In the genomic region with DNA sequence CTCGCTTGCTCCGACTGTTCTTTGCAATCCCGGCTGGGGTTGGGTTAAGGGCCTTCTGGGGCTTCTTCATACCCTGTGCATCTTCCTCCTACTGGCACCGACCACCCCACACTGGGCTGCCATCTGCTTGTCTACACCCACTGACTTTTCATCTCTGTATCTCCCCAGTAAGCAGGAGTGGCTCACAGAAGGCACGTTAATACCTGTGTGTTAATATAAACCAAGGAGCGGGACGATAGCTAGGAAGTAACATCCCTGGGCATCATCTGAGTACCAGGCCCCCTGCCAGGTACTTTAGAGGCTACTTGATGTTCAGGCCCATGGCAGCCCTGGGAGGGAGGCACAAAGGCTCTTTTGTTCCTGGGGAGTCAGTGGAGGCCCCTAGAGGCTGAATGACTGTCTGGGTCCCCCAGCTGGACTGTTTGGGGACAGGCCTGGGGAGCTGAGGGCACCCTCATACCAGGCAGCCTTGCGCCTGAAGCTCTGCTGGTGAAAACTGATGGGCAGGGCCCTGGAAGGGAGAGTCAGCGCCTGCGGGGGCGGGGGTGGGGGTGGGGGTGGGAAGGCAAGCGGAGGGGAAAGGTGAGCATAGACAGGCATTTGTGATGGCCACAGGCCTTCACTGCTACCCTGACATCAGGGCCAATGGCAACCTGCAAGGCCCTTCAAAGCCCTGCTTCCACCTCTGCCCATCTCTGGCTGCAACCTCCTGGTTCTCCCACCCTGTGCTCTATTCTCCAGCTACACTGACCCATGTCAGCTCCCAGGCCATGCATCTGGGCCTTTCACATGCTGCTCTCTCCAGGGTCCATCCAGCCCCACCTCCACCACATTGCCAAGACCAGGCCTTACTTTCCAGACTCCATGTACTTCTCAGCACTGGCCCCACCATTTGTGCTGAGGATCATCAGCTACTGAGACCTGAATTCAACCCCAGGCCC, we compare ENCODE assay signal across 8 cellular contexts. TPM values are rescaled to one million over a fixed set of nuclear protein-coding genes. Genes with fewer than 3 reads are reported as not detected.
DNase-seq lines count a peak whose midpoint lies in the region; ATAC-seq lines count a peak whose summit lies in the region.

No MANE protein-coding gene starts in this region.

- no peaks in the 10 kb centered on the region for H3K36me3 ChIP-seq in H7 (replicated peaks; ENCODE audit: control insufficient read depth, insufficient read depth, low read length)

- H3K27me3 ChIP-seq in H7 (ENCODE audit: control insufficient read depth, insufficient read depth, low read length) = no peaks in the 10 kb centered on the region

- DNase-seq in Ammon's horn (ENCODE audit: low spot score) = peak; percentile 53
- DNase-seq in H7 = peak; percentile 63
- DNase-seq in stimulated activated naive B cell treated with anti-CD40 and anti-IgM and Interleukin-4, amounts not matched to agents 10 μg/mL and 1 μg/mL and 100 μg/mL, for 72 hours = no peak
- no peak for DNase-seq in SKM-1 (lab: John Stamatoyannopoulos, UW; ENCODE audit: unreplicated experiment)
- no peak for DNase-seq in AG08395 (ENCODE audit: low spot score)
- DNase-seq in H4 (ENCODE audit: low spot score) = no peak

- H3K9me3 ChIP-seq in iPS-18c (ENCODE audit: control insufficient read depth, insufficient read depth, low read length) = no peaks in the 10 kb centered on the region

- peaks cover 6% of the 10 kb centered on the region for H3K4me1 Mint-ChIP-seq in activated T-helper 17 cell treated with anti-CD3 and anti-CD28 coated beads, Interleukin-2, amount 50 U/mL, for 72 hours
- H3K4me1 Mint-ChIP-seq in stimulated activated naive B cell treated with anti-CD40 and anti-IgM and Interleukin-4, amounts not matched to agents 10 μg/mL and 1 μg/mL and 100 μg/mL, for 72 hours = peaks cover 10 to 20% of the 10 kb centered on the region in 2 donors

- ATAC-seq in activated T-helper 17 cell treated with anti-CD3 and anti-CD28 coated beads, Interleukin-2, amount 50 U/mL, for 72 hours (replicated peaks) = no peak
- peak; percentile 22 to 24 for ATAC-seq in stimulated activated naive B cell treated with anti-CD40 and anti-IgM and Interleukin-4, amounts not matched to agents 10 μg/mL and 1 μg/mL and 100 μg/mL, for 72 hours (replicated peaks)

- no peaks in the 10 kb centered on the region for H3K9me3 Mint-ChIP-seq in activated T-helper 17 cell treated with anti-CD3 and anti-CD28 coated beads, Interleukin-2, amount 50 U/mL, for 72 hours
- no peaks in the 10 kb centered on the region for H3K9me3 Mint-ChIP-seq in stimulated activated naive B cell treated with anti-CD40 and anti-IgM and Interleukin-4, amounts not matched to agents 10 μg/mL and 1 μg/mL and 100 μg/mL, for 72 hours

- H3K27me3 Mint-ChIP-seq in activated T-helper 17 cell treated with anti-CD3 and anti-CD28 coated beads, Interleukin-2, amount 50 U/mL, for 72 hours = no peaks in the 10 kb centered on the region
- H3K27me3 Mint-ChIP-seq in stimulated activated naive B cell treated with anti-CD40 and anti-IgM and Interleukin-4, amounts not matched to agents 10 μg/mL and 1 μg/mL and 100 μg/mL, for 72 hours = no peaks in the 10 kb centered on the region

- H3K4me3 ChIP-seq in H7 (ENCODE audit: insufficient read depth, low read depth, low read length) = no peak overlapping the region; the same call in 1 of the 2 replicates
- peak overlapping the region; percentile 20; the same call in 1 of the 2 replicates for H3K4me3 ChIP-seq in iPS-18c (ENCODE audit: insufficient read depth, low read depth, low read length)

- peak overlapping the region; percentile 89 for H3K4me3 Mint-ChIP-seq in activated T-helper 17 cell treated with anti-CD3 and anti-CD28 coated beads, Interleukin-2, amount 50 U/mL, for 72 hours
- peak overlapping the region; percentile 81 to 84 for H3K4me3 Mint-ChIP-seq in stimulated activated naive B cell treated with anti-CD40 and anti-IgM and Interleukin-4, amounts not matched to agents 10 μg/mL and 1 μg/mL and 100 μg/mL, for 72 hours

- peak overlapping the region; percentile 97 for H3K27ac Mint-ChIP-seq in activated T-helper 17 cell treated with anti-CD3 and anti-CD28 coated beads, Interleukin-2, amount 50 U/mL, for 72 hours
- peak overlapping the region; percentile 88 for H3K27ac Mint-ChIP-seq in stimulated activated naive B cell treated with anti-CD40 and anti-IgM and Interleukin-4, amounts not matched to agents 10 μg/mL and 1 μg/mL and 100 μg/mL, for 72 hours

- no peaks in the 10 kb centered on the region for H3K36me3 Mint-ChIP-seq in activated T-helper 17 cell treated with anti-CD3 and anti-CD28 coated beads, Interleukin-2, amount 50 U/mL, for 72 hours (ENCODE audit: low read depth)
- H3K36me3 Mint-ChIP-seq in stimulated activated naive B cell treated with anti-CD40 and anti-IgM and Interleukin-4, amounts not matched to agents 10 μg/mL and 1 μg/mL and 100 μg/mL, for 72 hours = no peaks in the 10 kb centered on the region

RNA-seq across cellular contexts. Expression of gene DEGS2, which starts 34.2 kb away (rescaled TPM):
- total RNA-seq in H7 (2014; rRNA removed; shearing (Covaris generic)) = not detected in 2 replicates
- total RNA-seq in activated T-helper 17 cell treated with anti-CD3 and anti-CD28 coated beads, Interleukin-2, amount 50 U/mL, for 72 hours = 1 to 10 TPM in 1 of 2 donors, under 1 TPM in 1; 0.30 to 8.3 TPM
- total RNA-seq in H4 (2014; rRNA removed; shearing (Covaris generic)) = 0.02 and 0.27 TPM in 2 replicates

RNA-seq across cellular contexts. Expression of gene YY1, which starts 45.3 kb away (rescaled TPM):
- total RNA-seq in H7 (2014; rRNA removed; shearing (Covaris generic)) = 50.9 and 68.9 TPM in 2 replicates
- total RNA-seq in activated T-helper 17 cell treated with anti-CD3 and anti-CD28 coated beads, Interleukin-2, amount 50 U/mL, for 72 hours = 10 to 100 TPM; 63.8 to 77.0 TPM
- 32.3 and 44.7 TPM in 2 replicates for total RNA-seq in H4 (2014; rRNA removed; shearing (Covaris generic))

Comparison
In these comparisons a context has a peak if more than half of its experiments do, and no peak if none do; other contexts are left out.
1. DNase-seq: peak in Ammon's horn (single experiment) and H7 (single experiment); none in stimulated activated naive B cell treated with anti-CD40 and anti-IgM and Interleukin-4, amounts not matched to agents 10 μg/mL and 1 μg/mL and 100 μg/mL, for 72 hours (single experiment), SKM-1 (single experiment), AG08395 (single experiment) and H4 (single experiment).